In genomic region chr14:53432378-53432802, GRCh38 we compare ENCODE assay signal across 8 cellular contexts.
DNase-seq lines count a peak whose midpoint lies in the region; ATAC-seq, FAIRE-seq and TF ChIP-seq lines count a peak whose summit lies in the region.

No MANE protein-coding gene starts in this region.

- peak; percentile 52 for ATAC-seq in stimulated activated naive CD8-positive, alpha-beta T cell treated with anti-CD3 and anti-CD28 coated beads, Interleukin-15, amount 100 ng/mL, for 72 hours
- no peak for ATAC-seq in stimulated activated naive CD8-positive, alpha-beta T cell treated with anti-CD3 and anti-CD28 coated beads, Interleukin-15, Interleukin-2, amounts not matched to agents 100 U/mL and 50 U/mL, for 24 hours
- ATAC-seq in HG02973 (IDR thresholded peaks at IDR 0.05; ENCODE audit: unreplicated experiment) (peak; percentile 59), HepG2 (peak; percentile 92), HG02840 (IDR thresholded peaks at IDR 0.05; ENCODE audit: low FRiP score, unreplicated experiment) (no peak)

- H3K27me3 Mint-ChIP-seq in stimulated activated naive CD8-positive, alpha-beta T cell treated with anti-CD3 and anti-CD28 coated beads, Interleukin-15, amount 100 ng/mL, for 72 hours: no peaks in the 10 kb centered on the region

- H3K4me1 Mint-ChIP-seq in stimulated activated naive CD8-positive, alpha-beta T cell treated with anti-CD3 and anti-CD28 coated beads, Interleukin-15, amount 100 ng/mL, for 72 hours: no peaks in the 10 kb centered on the region

- in situ Hi-C loops in brain microvascular endothelial cell (cut with HindIII; ENCODE audit: low pct_ligation_motif_present, low sequenced_read_pairs) (no loop called here), HepG2 (cut with HindIII; ENCODE audit: extremely low pct_ligation_motif_present, low pct_unique_long_range_greater_than_20kb) (no loop called here)

- H3K36me3 ChIP-seq in brain microvascular endothelial cell (replicated peaks): no peaks in the 10 kb centered on the region
- no peaks in the 10 kb centered on the region for H3K36me3 ChIP-seq in HepG2 (replicated peaks in 1 of 2; ENCODE audit: control insufficient read depth in 1 of 2, insufficient read depth in 2 of 2, low read length in 2 of 2)

- no peak overlapping the region for H2AFZ ChIP-seq in HepG2 (ENCODE audit: low read length)

- no peak overlapping the region for H3K4me3 ChIP-seq in brain microvascular endothelial cell (ENCODE audit: low read depth, low read length)
- H3K4me3 ChIP-seq in HepG2 (replicated peaks in 1 of 3; ENCODE audit: insufficient read depth in 1 of 3, low read depth in 2 of 3, low read length in 3 of 3): no peak overlapping the region

- no peak overlapping the region for H3K9ac ChIP-seq in HepG2 (ENCODE audit: insufficient read depth, low read depth, low read length)

- TF ChIP-seq RAD21 in HepG2 (CRISPR knock-in tag; IDR thresholded peaks at IDR 0.05): peak; percentile 88

- FAIRE-seq in HepG2 (lab: Jason Lieb, UNC): peak; percentile 53

- H3K4me3 Mint-ChIP-seq in stimulated activated naive CD8-positive, alpha-beta T cell treated with anti-CD3 and anti-CD28 coated beads, Interleukin-15, amount 100 ng/mL, for 72 hours: no peak overlapping the region

- no peak for TF ChIP-seq POLR2A in HepG2 (IDR thresholded peaks at IDR 0.05; ENCODE audit: insufficient read depth in 1 of 2, low read depth in 2 of 2, low read length in 2 of 2)

- CTCF ChIA-PET in HepG2 (lab: Yijun Ruan, JAX; ENCODE audit: low intra/inter-chr PET ratio, low total read pairs): interaction anchor here (0.6 to 1.2 kb wide), 2 partner anchors 105 to 916 kb away, joined by 3 to 6 read pairs; no protein-coding TSS in a partner anchor

- H3K27ac Mint-ChIP-seq in stimulated activated naive CD8-positive, alpha-beta T cell treated with anti-CD3 and anti-CD28 coated beads, Interleukin-15, amount 100 ng/mL, for 72 hours: peak overlapping the region in 1 of 2 donors; percentile 7

- H3K27me3 ChIP-seq in brain microvascular endothelial cell (replicated peaks) (no peaks in the 10 kb centered on the region), HepG2 (ENCODE audit: control insufficient read depth in 1 of 2, insufficient read depth in 2 of 2, low read length in 2 of 2) (no peaks in the 10 kb centered on the region)

- POLR2A ChIA-PET in HepG2 (lab: Yijun Ruan, JAX): no interaction called here

- DNase-seq in stimulated activated naive CD8-positive, alpha-beta T cell treated with anti-CD3 and anti-CD28 coated beads, Interleukin-15, amount 100 ng/mL, for 72 hours: no peak
- no peak for DNase-seq in stimulated activated naive CD8-positive, alpha-beta T cell treated with anti-CD3 and anti-CD28 coated beads, Interleukin-15, Interleukin-2, amounts not matched to agents 100 U/mL and 50 U/mL, for 24 hours
- DNase-seq in NCI-H524 (lab: John Stamatoyannopoulos, UW) (peak; percentile 22 to 71), brain microvascular endothelial cell (peak; percentile 6), HepG2 (ENCODE audit: low spot score) (peak; percentile 59), CD1c-positive myeloid dendritic cell (ENCODE audit: extremely low spot score) (no peak)

- WGBS in HepG2 (ENCODE audit: low lambda C conversion rate): 6% methylated on average over 2 of the region's 2 CpGs

- TF ChIP-seq CTCF in brain microvascular endothelial cell (IDR thresholded peaks at IDR 0.05; ENCODE audit: low read depth, low read length, missing control alignments): peak; percentile 78
- TF ChIP-seq CTCF in HepG2 (CRISPR knock-in tag; IDR thresholded peaks at IDR 0.05): peak; percentile 92

- no TSS peak for BruUV-seq in HepG2 (replicated peaks; lab: Mats Ljungman, UMichigan)

- no peak for TF ChIP-seq EP300 in HepG2 (IDR thresholded peaks at IDR 0.05; ENCODE audit: low read depth in 2 of 2, low read length in 2 of 2)
- TF ChIP-seq EP300 in HepG2 (CRISPR knock-in tag; IDR thresholded peaks at IDR 0.05; ENCODE audit: borderline replicate concordance): no peak

- H3K27ac ChIP-seq in brain microvascular endothelial cell (no peak overlapping the region), HepG2 (ENCODE audit: extremely low read length, insufficient read depth, low read length) (no peak overlapping the region)

- no peaks in the 10 kb centered on the region for H3K79me2 ChIP-seq in HepG2 (ENCODE audit: insufficient read depth, low read length)

- no peaks in the 10 kb centered on the region for H3K9me3 ChIP-seq in HepG2 (ENCODE audit: low read length)

- H3K4me2 ChIP-seq in HepG2 (ENCODE audit: low read depth, low read length): no peak overlapping the region

- intact Hi-C loops in HepG2 (cut with micrococcal nuclease; ENCODE audit: unreplicated experiment): loop anchor here (2.0 to 10.0 kb wide), 4 partner anchors 106 to 915 kb away; no protein-coding TSS in a partner anchor

- peaks cover 6 to 9% of the 10 kb centered on the region in 2 donors for H3K9me3 Mint-ChIP-seq in stimulated activated naive CD8-positive, alpha-beta T cell treated with anti-CD3 and anti-CD28 coated beads, Interleukin-15, amount 100 ng/mL, for 72 hours

- H4K20me1 ChIP-seq in HepG2 (ENCODE audit: insufficient read depth, low read length): no peaks in the 10 kb centered on the region

- H3K4me1 ChIP-seq in HepG2 (ENCODE audit: insufficient read depth, low read length): peaks cover 27% of the 10 kb centered on the region

TF ChIP-seq in HepG2, 621 proteins besides CTCF, POLR2A, EP300 and RAD21 (continues in another document):
- TF ChIP-seq STAG1 (CRISPR knock-in tag; IDR thresholded peaks at IDR 0.05): peak; percentile 87
- TF ChIP-seq KMT2B (CRISPR knock-in tag; IDR thresholded peaks at IDR 0.05): no peak
- peak; percentile 69; the same call in 1 of the 2 replicates for TF ChIP-seq ZNF281 (CRISPR knock-in tag; IDR thresholded peaks at IDR 0.05; ENCODE audit: borderline replicate concordance)
- 0 out of 2 replicates have a peak, but pooled peaks have one; percentile 35 for TF ChIP-seq SALL1 (CRISPR knock-in tag; IDR thresholded peaks at IDR 0.05)
- TF ChIP-seq REPIN1 (CRISPR knock-in tag; IDR thresholded peaks at IDR 0.05; ENCODE audit: borderline replicate concordance, low read depth): 0 out of 2 replicates have a peak, but pooled peaks have one; percentile 27
- TF ChIP-seq ARID5B (CRISPR knock-in tag; IDR thresholded peaks at IDR 0.05): peak; percentile 31; the same call in 1 of the 2 replicates
- TF ChIP-seq SAP130 (CRISPR knock-in tag; IDR thresholded peaks at IDR 0.05; ENCODE audit: low read depth): no peak
- TF ChIP-seq ZNF468 (CRISPR knock-in tag; IDR thresholded peaks at IDR 0.05): no peak
- peak; percentile 85 for TF ChIP-seq SMC3 (IDR thresholded peaks at IDR 0.05; ENCODE audit: low read length)
- peak; percentile 65; the same call in 1 of the 2 replicates for TF ChIP-seq ZNF740 (CRISPR knock-in tag; IDR thresholded peaks at IDR 0.05)

Comparison
In these comparisons a context has a peak if more than half of its experiments do, and no peak if none do; other contexts are left out.
1. ATAC-seq: peak in stimulated activated naive CD8-positive, alpha-beta T cell treated with anti-CD3 and anti-CD28 coated beads, Interleukin-15, amount 100 ng/mL, for 72 hours (single experiment), HG02973 (single experiment) and HepG2 (single experiment); none in stimulated activated naive CD8-positive, alpha-beta T cell treated with anti-CD3 and anti-CD28 coated beads, Interleukin-15, Interleukin-2, amounts not matched to agents 100 U/mL and 50 U/mL, for 24 hours (single experiment) and HG02840 (single experiment).
2. DNase-seq: peak in NCI-H524 (2 of 2), brain microvascular endothelial cell (single experiment) and HepG2 (single experiment); none in stimulated activated naive CD8-positive, alpha-beta T cell treated with anti-CD3 and anti-CD28 coated beads, Interleukin-15, amount 100 ng/mL, for 72 hours (0 of 2), stimulated activated naive CD8-positive, alpha-beta T cell treated with anti-CD3 and anti-CD28 coated beads, Interleukin-15, Interleukin-2, amounts not matched to agents 100 U/mL and 50 U/mL, for 24 hours (single experiment) and CD1c-positive myeloid dendritic cell (single experiment).